Comparison of ENCODE assay signal across 8 cellular contexts in genomic region chr19:58558623-58559274, GRCh38.
DNase-seq lines count a peak whose midpoint lies in the region; ATAC-seq and TF ChIP-seq lines count a peak whose summit lies in the region.

No MANE protein-coding gene starts in this region.

- H3K27ac ChIP-seq in brain microvascular endothelial cell = peak overlapping the region; percentile 94

- H3K36me3 ChIP-seq in brain microvascular endothelial cell (replicated peaks) = peaks cover 15% of the 10 kb centered on the region

- H3K27me3 ChIP-seq in brain microvascular endothelial cell (replicated peaks) = no peaks in the 10 kb centered on the region

- TF ChIP-seq CTCF in brain microvascular endothelial cell (IDR thresholded peaks at IDR 0.05; ENCODE audit: low read depth, low read length, missing control alignments) = no peak

- in situ Hi-C loops in brain microvascular endothelial cell (cut with HindIII; ENCODE audit: low pct_ligation_motif_present, low sequenced_read_pairs) = no loop called here

- ATAC-seq in GM18508 (IDR thresholded peaks at IDR 0.05; ENCODE audit: insufficient read depth, unreplicated experiment) = peak; percentile 33
- peak; percentile 52 for ATAC-seq in HG02973 (IDR thresholded peaks at IDR 0.05; ENCODE audit: unreplicated experiment)
- ATAC-seq in SK-N-SH treated with all-trans-retinoic acid at 6 μM for 48 hours = peak; percentile 72

- DNase-seq in brain microvascular endothelial cell (peak; percentile 98), iPS-NIHi7 (ENCODE audit: extremely low spot score) (peak; percentile 93), DMS79 treated with DMSO at 0.1 percent for 48 hours (lab: John Stamatoyannopoulos, UW) (no peak), UCSD-AML1 (lab: John Stamatoyannopoulos, UW; ENCODE audit: unreplicated experiment) (no peak)
- DNase-seq in stimulated activated CD4-positive, alpha-beta T cell treated with anti-CD3 and anti-CD28 coated beads, Interleukin-12 subunit alpha, Interleukin-12 subunit beta, amount 100 ng/mL, for 24 hours (ENCODE audit: low read depth in 2 of 2) = peak; percentile 99

- peak overlapping the region; percentile 92 for H3K4me3 ChIP-seq in brain microvascular endothelial cell (ENCODE audit: low read depth, low read length)

TF ChIP-seq in SK-N-SH treated with all-trans-retinoic acid at 6 μM for 48 hours, 23 proteins besides CTCF, POLR2A, EP300 and RAD21:
- TF ChIP-seq CSDC2 (CRISPR knock-in tag; IDR thresholded peaks at IDR 0.05) (no peak), CSRNP3 (CRISPR knock-in tag; IDR thresholded peaks at IDR 0.05) (no peak), BACH2 (CRISPR knock-in tag; IDR thresholded peaks at IDR 0.05; ENCODE audit: borderline replicate concordance) (no peak), PPARA (CRISPR knock-in tag; IDR thresholded peaks at IDR 0.05; ENCODE audit: borderline replicate concordance) (no peak), OSR1 (CRISPR knock-in tag; IDR thresholded peaks at IDR 0.05) (no peak), ISL1 (CRISPR knock-in tag; IDR thresholded peaks at IDR 0.05) (no peak), ZFP3 (CRISPR knock-in tag; IDR thresholded peaks at IDR 0.05) (no peak), TOX (CRISPR knock-in tag; IDR thresholded peaks at IDR 0.05; ENCODE audit: borderline replicate concordance) (no peak), ZNF8 (CRISPR knock-in tag; IDR thresholded peaks at IDR 0.05) (no peak), SNAI2 (CRISPR knock-in tag; IDR thresholded peaks at IDR 0.05) (no peak), PATZ1 (CRISPR knock-in tag; IDR thresholded peaks at IDR 0.05; ENCODE audit: borderline replicate concordance) (no peak), ZNF565 (CRISPR knock-in tag; conservative IDR thresholded peaks at IDR 0.05; ENCODE audit: low read depth) (no peak), RARB (CRISPR knock-in tag; IDR thresholded peaks at IDR 0.05) (no peak), ZFP30 (CRISPR knock-in tag; IDR thresholded peaks at IDR 0.05) (no peak), ZNF70 (CRISPR knock-in tag; IDR thresholded peaks at IDR 0.05) (no peak), TSHZ2 (CRISPR knock-in tag; IDR thresholded peaks at IDR 0.05) (no peak), TCF4 (CRISPR knock-in tag; IDR thresholded peaks at IDR 0.05; ENCODE audit: borderline replicate concordance) (no peak)

Comparison
In these comparisons a context has a peak if more than half of its experiments do, and no peak if none do; other contexts are left out.
1. DNase-seq: peak in brain microvascular endothelial cell (single experiment), iPS-NIHi7 (single experiment) and stimulated activated CD4-positive, alpha-beta T cell treated with anti-CD3 and anti-CD28 coated beads, Interleukin-12 subunit alpha, Interleukin-12 subunit beta, amount 100 ng/mL, for 24 hours (2 of 2); none in DMS79 treated with DMSO at 0.1 percent for 48 hours (single experiment) and UCSD-AML1 (single experiment).
2. Peak in every context shown above with its lines, with median percentiles within 50 percentile points of each other: ATAC-seq.